In genomic region chr2:148561389-148561788, GRCh38 we compare ENCODE assay signal across 26 cellular contexts.
DNase-seq lines count a peak whose midpoint lies in the region; ATAC-seq, FAIRE-seq and TF ChIP-seq lines count a peak whose summit lies in the region.
"Had no signal": no experiment of that assay in that cellular context is flagged by ENCODE, and none has a peak within 500 bp of the region (broad histone marks: within the 10 kb centered on the region; RNA-seq: fewer than 3 reads in every experiment).

No MANE protein-coding gene starts in this region.

- DNase-seq in HepG2 (ENCODE audit: low spot score) (no peak), right lobe of liver (no peak), T-helper 17 cell (no peak), glutamatergic neuron (no peak), MG63 (no peak)
- DNase-seq: Calu3; CD8-positive, alpha-beta memory T cell; DMS153; GM23248; IMR-90; Karpas-422; NCI-H1417 treated with DMSO at 0.1 percent for 48 hours; NCI-H187; NCI-H510A; PC-3; RPMI8226; SHP77; SW 1271 had no signal

- H3K4me3 ChIP-seq in HepG2 (replicated peaks in 1 of 3; ENCODE audit: insufficient read depth in 1 of 3, low read depth in 2 of 3, low read length in 3 of 3) = no peak overlapping the region
- H3K4me3 ChIP-seq in right lobe of liver = no peak overlapping the region
- no peak overlapping the region for H3K4me3 ChIP-seq in liver (ENCODE audit: low read depth in 1 of 3, low read length in 3 of 3)
- H3K4me3 ChIP-seq in MG63 = no peak overlapping the region
- H3K4me3 ChIP-seq: GM23248, HAP-1 had no signal

- no peaks in the 10 kb centered on the region for H3K36me3 Mint-ChIP-seq in T-helper 17 cell (ENCODE audit: low read depth)
- peaks cover 14% of the 10 kb centered on the region for H3K36me3 Mint-ChIP-seq in glutamatergic neuron (ENCODE audit: unreplicated experiment)

- H3K9ac ChIP-seq in HepG2 (ENCODE audit: insufficient read depth, low read depth, low read length) (no peak overlapping the region), liver (ENCODE audit: low read depth in 1 of 2, low read length in 2 of 2) (no peak overlapping the region)
- H3K9ac ChIP-seq: GM23248 had no signal

- TF ChIP-seq POLR2A in HepG2 (IDR thresholded peaks at IDR 0.05; ENCODE audit: insufficient read depth in 1 of 2, low read depth in 2 of 2, low read length in 2 of 2) = no peak
- TF ChIP-seq POLR2A in right lobe of liver (IDR thresholded peaks at IDR 0.05) = no peak

- H3K4me2 ChIP-seq in HepG2 (ENCODE audit: low read depth, low read length) = no peak overlapping the region

- TF ChIP-seq CTCF in HepG2 (CRISPR knock-in tag; IDR thresholded peaks at IDR 0.05) (no peak), right lobe of liver (IDR thresholded peaks at IDR 0.05) (no peak), liver (IDR thresholded peaks at IDR 0.05; ENCODE audit: low read depth, low read length, missing input control) (no peak), glutamatergic neuron (IDR thresholded peaks at IDR 0.05; ENCODE audit: partially characterized antibody, unreplicated experiment) (no peak)

- intact Hi-C loops in HepG2 (cut with micrococcal nuclease; ENCODE audit: unreplicated experiment) (no loop called here), right lobe of liver (cut with DNase I) (no loop called here)

- no peak for TF ChIP-seq EP300 in HepG2 (IDR thresholded peaks at IDR 0.05; ENCODE audit: low read depth in 2 of 2, low read length in 2 of 2)
- no peak for TF ChIP-seq EP300 in HepG2 (CRISPR knock-in tag; IDR thresholded peaks at IDR 0.05; ENCODE audit: borderline replicate concordance)

- H3K27ac ChIP-seq in HepG2 (ENCODE audit: extremely low read length, insufficient read depth, low read length) (no peak overlapping the region), right lobe of liver (no peak overlapping the region), liver (ENCODE audit: low read depth in 1 of 2, low read length in 2 of 2) (no peak overlapping the region)
- H3K27ac ChIP-seq: C4-2B, GM23248 had no signal

- H3K79me2 ChIP-seq in HepG2 (ENCODE audit: insufficient read depth, low read length) = no peaks in the 10 kb centered on the region

- CTCF ChIA-PET in HepG2 (lab: Yijun Ruan, JAX; ENCODE audit: low intra/inter-chr PET ratio, low total read pairs) = no interaction called here

- no peak for FAIRE-seq in HepG2 (lab: Jason Lieb, UNC)
- FAIRE-seq: A204.1, G401.6, GM18507 had no signal

- TF ChIP-seq RAD21 in HepG2 (CRISPR knock-in tag; IDR thresholded peaks at IDR 0.05) (no peak), liver (IDR thresholded peaks at IDR 0.05) (no peak)

- in situ Hi-C loops in HepG2 (cut with HindIII; ENCODE audit: extremely low pct_ligation_motif_present, low pct_unique_long_range_greater_than_20kb) = no loop called here

- H3K4me1 ChIP-seq in HepG2 (ENCODE audit: insufficient read depth, low read length) (no peaks in the 10 kb centered on the region), right lobe of liver (no peaks in the 10 kb centered on the region), liver (ENCODE audit: control insufficient read depth in 4 of 4, insufficient read depth in 4 of 4, low read length in 3 of 4) (no peaks in the 10 kb centered on the region)
- H3K4me1 ChIP-seq: HAP-1 had no signal

- H3K27me3 Mint-ChIP-seq in T-helper 17 cell = peaks cover 6% of the 10 kb centered on the region
- H3K27me3 Mint-ChIP-seq in glutamatergic neuron (ENCODE audit: unreplicated experiment) = peaks cover 1% of the 10 kb centered on the region

- H3K27me3 ChIP-seq in HepG2 (ENCODE audit: control insufficient read depth in 1 of 2, insufficient read depth in 2 of 2, low read length in 2 of 2) = peaks cover 0 to 30% of the 10 kb centered on the region in 2 experiments; a peak in 2 of 5 replicates
- H3K27me3 ChIP-seq in right lobe of liver = no peaks in the 10 kb centered on the region
- peaks cover 0 to under 1% (median 0%) of the 10 kb centered on the region in 4 donors for H3K27me3 ChIP-seq in liver (ENCODE audit: control insufficient read depth in 4 of 4, insufficient read depth in 4 of 4, low read length in 3 of 4)
- no peaks in the 10 kb centered on the region for H3K27me3 ChIP-seq in MG63

- no peaks in the 10 kb centered on the region for H3K36me3 ChIP-seq in HepG2 (replicated peaks in 1 of 2; ENCODE audit: control insufficient read depth in 1 of 2, insufficient read depth in 2 of 2, low read length in 2 of 2)
- H3K36me3 ChIP-seq in right lobe of liver = no peaks in the 10 kb centered on the region
- no peaks in the 10 kb centered on the region for H3K36me3 ChIP-seq in liver (ENCODE audit: control insufficient read depth in 4 of 4, insufficient read depth in 3 of 4, low read depth in 1 of 4, low read length in 3 of 4)
- H3K36me3 ChIP-seq in MG63 = no peaks in the 10 kb centered on the region
- H3K36me3 ChIP-seq: HAP-1 had no signal

- no peak for ATAC-seq in HepG2
- no peak for ATAC-seq in right lobe of liver
- ATAC-seq in T-helper 17 cell = no peak
- ATAC-seq in GM18519 (IDR thresholded peaks at IDR 0.05; ENCODE audit: low FRiP score, unreplicated experiment) = no peak
- ATAC-seq in GM21423 (IDR thresholded peaks at IDR 0.05; ENCODE audit: unreplicated experiment) = no peak
- ATAC-seq: PC-3 had no signal

- H3K4me3 Mint-ChIP-seq in T-helper 17 cell (no peak overlapping the region), glutamatergic neuron (ENCODE audit: unreplicated experiment) (no peak overlapping the region)

- POLR2A ChIA-PET in HepG2 (lab: Yijun Ruan, JAX) = no interaction called here

- BruUV-seq in HepG2 (replicated peaks; lab: Mats Ljungman, UMichigan) = no TSS peak

- H3K9me3 ChIP-seq in HepG2 (ENCODE audit: low read length) (0 out of 2 replicates have a peak, but pooled peaks cover 8% of the 10 kb centered on the region), right lobe of liver (no peaks in the 10 kb centered on the region), T-helper 17 cell (ENCODE audit: control insufficient read depth, low read length, poor library complexity, severe bottlenecking) (no peaks in the 10 kb centered on the region), liver (ENCODE audit: control insufficient read depth in 4 of 4, low read length in 3 of 4) (no peaks in the 10 kb centered on the region), MG63 (no peaks in the 10 kb centered on the region)
- H3K9me3 ChIP-seq: HAP-1 had no signal

- H4K20me1 ChIP-seq in HepG2 (ENCODE audit: insufficient read depth, low read length) = no peaks in the 10 kb centered on the region

- H3K27ac Mint-ChIP-seq in T-helper 17 cell (peak overlapping the region; percentile 78), glutamatergic neuron (ENCODE audit: unreplicated experiment) (no peak overlapping the region)

- WGBS in HepG2 (ENCODE audit: low lambda C conversion rate) = 58% methylated on average over 9 of the region's 14 CpGs
- no CpG with 5 or more reads among the region's 14 CpGs for WGBS in right lobe of liver (ENCODE audit: insufficient coverage, low coverage, low lambda C conversion rate, missing lambda C conversion rate)
- 76% methylated on average over 14 of the region's 14 CpGs for WGBS in liver

- H3K4me1 Mint-ChIP-seq in T-helper 17 cell = peaks cover 7% of the 10 kb centered on the region
- peaks cover 4% of the 10 kb centered on the region for H3K4me1 Mint-ChIP-seq in glutamatergic neuron (ENCODE audit: low read depth, unreplicated experiment)

- no peak overlapping the region for H2AFZ ChIP-seq in HepG2 (ENCODE audit: low read length)
- H2AFZ ChIP-seq: GM23248 had no signal

- H3K9me3 Mint-ChIP-seq in glutamatergic neuron (ENCODE audit: unreplicated experiment) = peaks cover 5% of the 10 kb centered on the region

TF ChIP-seq in HepG2, 621 proteins besides CTCF, POLR2A, EP300 and RAD21:
- peak; percentile 82; the same call in 1 of the 2 replicates for TF ChIP-seq ZNF205 (CRISPR knock-in tag; IDR thresholded peaks at IDR 0.05)
- no peak for TF ChIP-seq E2F2 (CRISPR knock-in tag; IDR thresholded peaks at IDR 0.05; ENCODE audit: borderline replicate concordance)

TF ChIP-seq in liver, 16 proteins besides CTCF, POLR2A, EP300 and RAD21:
- TF ChIP-seq JUND (IDR thresholded peaks at IDR 0.05) (no peak), YY1 (IDR thresholded peaks at IDR 0.05) (no peak), NR2F2 (IDR thresholded peaks at IDR 0.05) (peak; percentile 35), SP1 (IDR thresholded peaks at IDR 0.05) (no peak)
TF ChIP-seq in liver: peak in this region for 1.
